Comparison of ENCODE assay signal across 8 cellular contexts in the genomic region with DNA sequence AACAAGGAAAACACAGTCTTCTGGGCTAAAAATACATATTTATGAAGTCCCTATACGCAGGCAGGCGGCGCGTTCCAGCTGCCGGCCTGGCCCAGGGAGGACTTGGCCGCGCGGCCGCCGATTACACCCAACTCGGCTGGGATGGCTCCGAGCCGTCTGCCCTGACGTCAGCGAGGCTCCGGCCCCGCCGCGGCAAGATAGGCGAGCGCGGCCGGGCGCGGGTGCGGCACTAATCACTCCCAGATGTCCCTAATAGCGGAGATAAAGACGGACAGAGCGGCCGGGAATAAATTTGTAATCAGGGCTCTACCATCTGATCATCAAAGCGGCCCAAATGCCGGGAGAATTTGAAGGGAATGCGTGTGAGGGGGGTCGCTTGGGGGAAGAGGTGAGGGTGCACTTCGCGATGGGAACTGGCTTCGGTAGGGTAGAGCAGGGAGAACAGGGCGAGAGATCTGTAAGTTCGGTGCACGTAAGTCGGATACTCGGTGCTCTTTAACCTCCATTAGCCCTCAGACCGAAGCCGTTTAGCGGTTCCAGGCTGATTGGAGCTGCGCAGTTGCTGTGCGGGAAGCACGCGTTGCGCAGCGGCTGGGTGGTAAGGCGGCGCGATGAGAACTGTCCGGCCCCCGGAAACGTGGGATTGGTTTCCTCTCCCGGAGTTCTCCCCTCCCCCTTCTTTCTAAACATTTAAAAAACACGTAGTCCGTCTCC. TPM values are rescaled to one million over a fixed set of nuclear protein-coding genes. Genes with fewer than 3 reads are reported as not detected.
DNase-seq lines count a peak whose midpoint lies in the region; ATAC-seq and TF ChIP-seq lines count a peak whose summit lies in the region.

No MANE protein-coding gene starts in this region.

- peak overlapping the region; percentile 52 for H3K4me3 Mint-ChIP-seq in endodermal cell
- H3K4me3 Mint-ChIP-seq in mesothelial cell of epicardium = peak overlapping the region; percentile 95
- peak overlapping the region in 1 of 2 donors; percentile 67 for H3K4me3 Mint-ChIP-seq in effector memory CD8-positive, alpha-beta T cell

- H3K27me3 Mint-ChIP-seq in endodermal cell (ENCODE audit: insufficient read depth) = peaks cover 100% of the 10 kb centered on the region
- peaks cover 34% of the 10 kb centered on the region for H3K27me3 Mint-ChIP-seq in mesothelial cell of epicardium (ENCODE audit: low read depth)
- peaks cover 84 to 100% of the 10 kb centered on the region in 2 donors for H3K27me3 Mint-ChIP-seq in effector memory CD8-positive, alpha-beta T cell

- H3K27me3 ChIP-seq in endodermal cell (ENCODE audit: control insufficient read depth, insufficient read depth, low read length, poor library complexity, severe bottlenecking) = peaks cover 100% of the 10 kb centered on the region

- H3K36me3 ChIP-seq in ES-I3 (ENCODE audit: insufficient read depth, low read length) = no peaks in the 10 kb centered on the region
- H3K36me3 ChIP-seq in endodermal cell (ENCODE audit: control insufficient read depth, insufficient read depth, low read length) = no peaks in the 10 kb centered on the region

- no peak for ATAC-seq in effector memory CD8-positive, alpha-beta T cell (replicated peaks)

- H3K9me3 ChIP-seq in ES-I3 (ENCODE audit: control insufficient read depth, insufficient read depth, low read length) (no peaks in the 10 kb centered on the region), endodermal cell (ENCODE audit: control insufficient read depth, low read length) (no peaks in the 10 kb centered on the region)

- no peaks in the 10 kb centered on the region for H3K36me3 Mint-ChIP-seq in endodermal cell (ENCODE audit: low read depth)
- H3K36me3 Mint-ChIP-seq in mesothelial cell of epicardium = peaks cover 4% of the 10 kb centered on the region
- H3K36me3 Mint-ChIP-seq in effector memory CD8-positive, alpha-beta T cell (ENCODE audit: insufficient read depth) = peaks cover 31% of the 10 kb centered on the region

- H3K27ac Mint-ChIP-seq in endodermal cell = peak overlapping the region; percentile 32
- H3K27ac Mint-ChIP-seq in mesothelial cell of epicardium = peak overlapping the region; percentile 97
- no peak overlapping the region for H3K27ac Mint-ChIP-seq in effector memory CD8-positive, alpha-beta T cell

- H3K4me1 ChIP-seq in ES-I3 (ENCODE audit: insufficient read depth, low read length) = peaks cover 5% of the 10 kb centered on the region
- peaks cover 10% of the 10 kb centered on the region for H3K4me1 ChIP-seq in endodermal cell (ENCODE audit: control insufficient read depth, insufficient read depth, low read length)

- DNase-seq in NCI-H510A treated with DMSO at 0.1 percent for 48 hours (lab: John Stamatoyannopoulos, UW) (peak; percentile 26), endodermal cell (peak; percentile 85), mesothelial cell of epicardium (ENCODE audit: low spot score in 2 of 2, unreplicated experiment in 2 of 2) (peak; percentile 84 to 88), NCI-H1436 (lab: John Stamatoyannopoulos, UW) (no peak), GM10266 (ENCODE audit: extremely low spot score) (no peak), NCI-H2196 (lab: John Stamatoyannopoulos, UW; ENCODE audit: unreplicated experiment) (no peak)
- no peak for DNase-seq in effector memory CD8-positive, alpha-beta T cell

- H3K9ac ChIP-seq in ES-I3 (ENCODE audit: low read depth, low read length) (peak overlapping the region; percentile 49; the same call in 1 of the 2 replicates), endodermal cell (ENCODE audit: extremely low read depth, low read length, poor library complexity, severe bottlenecking) (no peak overlapping the region)

- no peak overlapping the region for H3K27ac ChIP-seq in endodermal cell (ENCODE audit: low read depth, low read length)

- 0 to 1% methylated on average over 29 to 60 of the region's 60 CpGs for WGBS in endodermal cell (ENCODE audit: insufficient coverage in 1 of 2, insufficient read length in 1 of 2), 2 experiments

- peak overlapping the region; percentile 81 for H3K4me3 ChIP-seq in endodermal cell (ENCODE audit: low read length)

- H3K4me1 Mint-ChIP-seq in endodermal cell (peaks cover 52% of the 10 kb centered on the region), mesothelial cell of epicardium (peaks cover 90% of the 10 kb centered on the region)
- H3K4me1 Mint-ChIP-seq in effector memory CD8-positive, alpha-beta T cell (ENCODE audit: low read depth in 2 of 2) = peaks cover 14 to 26% of the 10 kb centered on the region in 2 donors

- no peaks in the 10 kb centered on the region for H3K9me3 Mint-ChIP-seq in endodermal cell
- no peaks in the 10 kb centered on the region for H3K9me3 Mint-ChIP-seq in mesothelial cell of epicardium
- H3K9me3 Mint-ChIP-seq in effector memory CD8-positive, alpha-beta T cell = peaks cover 0 to 6% of the 10 kb centered on the region in 2 donors

- TF ChIP-seq CTCF in endodermal cell (conservative IDR thresholded peaks at IDR 0.05) = no peak
- no peak for TF ChIP-seq CTCF in mesothelial cell of epicardium (IDR thresholded peaks at IDR 0.05; ENCODE audit: unreplicated experiment)
- no peak for TF ChIP-seq CTCF in GM10266 (IDR thresholded peaks at IDR 0.05; ENCODE audit: control insufficient read depth, insufficient read depth, low read depth, missing control alignments)

RNA-seq across cellular contexts. Expression of a gene that starts 7.7 kb away (rescaled TPM):
- total RNA-seq in endodermal cell = not detected
- polyA plus RNA-seq in endodermal cell (2013, experiment 1 of 2) = 2.0 TPM
- polyA plus RNA-seq in endodermal cell (2013, experiment 2 of 2) = 2.0 TPM
- total RNA-seq in mesothelial cell of epicardium = 32.8 to 34.3 TPM (median 33.3 TPM) in 3 replicates

Comparison
In these comparisons a context has a peak if more than half of its experiments do, and no peak if none do; other contexts are left out.
1. DNase-seq: peak in NCI-H510A treated with DMSO at 0.1 percent for 48 hours (single experiment), endodermal cell (single experiment) and mesothelial cell of epicardium (2 of 2); none in NCI-H1436 (single experiment), GM10266 (single experiment), NCI-H2196 (single experiment) and effector memory CD8-positive, alpha-beta T cell (0 of 3).
2. H3K27ac Mint-ChIP-seq: peak in endodermal cell (single experiment) and mesothelial cell of epicardium (single experiment); none in effector memory CD8-positive, alpha-beta T cell (0 of 2).
3. RNA of a gene that starts 7.7 kb away (total RNA-seq): 32.8 to 34.3 TPM in mesothelial cell of epicardium; not detected in endodermal cell; every median in the first group is over 10 times any median in the second.